ENCODE assay signal across 8 cellular contexts in the genomic region with DNA sequence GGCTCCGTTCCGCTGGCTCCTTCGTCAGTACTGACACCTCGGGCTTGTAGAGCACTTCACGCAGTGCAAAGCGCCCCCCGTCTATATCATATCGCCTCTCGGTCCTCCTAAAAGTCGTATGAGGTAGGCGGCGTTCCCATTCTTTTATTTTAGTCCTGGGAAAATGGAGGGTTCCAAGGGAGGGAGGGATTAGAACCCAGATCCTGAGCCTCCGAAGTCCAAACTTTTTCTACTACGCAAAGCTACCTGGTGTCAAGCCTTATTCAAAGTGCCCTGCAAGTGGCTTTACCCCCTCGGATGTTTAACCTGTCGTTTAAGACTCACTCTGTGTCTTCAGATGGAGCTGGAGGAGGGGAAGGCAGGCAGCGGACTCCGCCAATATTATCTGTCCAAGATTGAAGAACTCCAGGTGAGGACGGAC. TPM values are rescaled to one million over a fixed set of nuclear protein-coding genes. Genes with fewer than 3 reads are reported as not detected.
A peak's percentile ranks its signal among the peaks of the same experiment; 100 is the strongest.
DNase-seq lines count a peak whose midpoint lies in the region; ATAC-seq and TF ChIP-seq lines count a peak whose summit lies in the region.

No MANE protein-coding gene starts in this region.

- H3K27me3 ChIP-seq in sigmoid colon = no peaks in the 10 kb centered on the region

- TF ChIP-seq POLR2A in sigmoid colon (IDR thresholded peaks at IDR 0.05) = no peak

- TF ChIP-seq CTCF in GM12875 (IDR thresholded peaks at IDR 0.05; ENCODE audit: borderline replicate concordance, insufficient read depth, low read depth, low read length) (no peak), fibroblast of pulmonary artery (IDR thresholded peaks at IDR 0.05; ENCODE audit: low read length, missing control alignments) (no peak), sigmoid colon (IDR thresholded peaks at IDR 0.05) (peak in 1 of 4 experiments; percentile 5)

- no peak for ATAC-seq in SK-N-SH treated with all-trans-retinoic acid at 6 μM for 48 hours
- ATAC-seq in HG03571 (IDR thresholded peaks at IDR 0.05; ENCODE audit: unreplicated experiment) = no peak

- TF ChIP-seq EP300 in sigmoid colon (IDR thresholded peaks at IDR 0.05) = no peak

- H3K4me1 ChIP-seq in sigmoid colon = peaks cover 0 to 33% (median 28%) of the 10 kb centered on the region in 4 donors

- peaks cover 54 to 72% (median 65%) of the 10 kb centered on the region in 4 donors for H3K36me3 ChIP-seq in sigmoid colon

- H3K9me3 ChIP-seq in sigmoid colon = no peaks in the 10 kb centered on the region

- H3K27ac ChIP-seq in sigmoid colon = peak overlapping the region; percentile 82 to 92 (median 89)

- DNase-seq in fibroblast of pulmonary artery (ENCODE audit: low read depth) (no peak), sigmoid colon (no peak), head of caudate nucleus (no peak), SHP77 treated with DMSO at 0.1 percent for 48 hours (lab: John Stamatoyannopoulos, UW) (no peak), SIG-M5 (lab: John Stamatoyannopoulos, UW) (no peak)

- H3K4me3 ChIP-seq in GM12875 (ENCODE audit: low read depth, low read length) = peak overlapping the region; percentile 70
- H3K4me3 ChIP-seq in fibroblast of pulmonary artery (replicated peaks; ENCODE audit: low read depth, low read length) = peak overlapping the region; percentile 78
- peak overlapping the region; percentile 51 to 86 (median 68) for H3K4me3 ChIP-seq in sigmoid colon

- 1 to 2% methylated on average over 19 of the region's 19 CpGs for WGBS in sigmoid colon, 2 donors

- intact Hi-C loops in sigmoid colon (cut with DNase I) = loop anchor here (1.0 to 5.0 kb wide), 4 partner anchors 14 to 679 kb away; partner anchors contain the start of genes CEP95, DDX5, MAP3K3 and SMARCD2
- intact Hi-C loops in head of caudate nucleus (cut with DNase I) = loop anchor here (5.0 kb wide), 1 partner anchor 56 kb away; the partner anchor contains the start of genes CCDC47 and DDX42

TF ChIP-seq in SK-N-SH treated with all-trans-retinoic acid at 6 μM for 48 hours, 23 proteins besides CTCF, POLR2A, EP300 and RAD21:
- TF ChIP-seq BACH2 (CRISPR knock-in tag; IDR thresholded peaks at IDR 0.05; ENCODE audit: borderline replicate concordance) (no peak), CSDC2 (CRISPR knock-in tag; IDR thresholded peaks at IDR 0.05) (no peak), ZNF565 (CRISPR knock-in tag; conservative IDR thresholded peaks at IDR 0.05; ENCODE audit: low read depth) (no peak), POU6F1 (CRISPR knock-in tag; IDR thresholded peaks at IDR 0.05; ENCODE audit: borderline replicate concordance, low read depth) (no peak), ZC3H10 (CRISPR knock-in tag; IDR thresholded peaks at IDR 0.05) (no peak), ZFP3 (CRISPR knock-in tag; IDR thresholded peaks at IDR 0.05) (0 out of 2 replicates have a peak, but pooled peaks have one; percentile 1)

RNA-seq across cellular contexts. Expression of gene FTSJ3, which starts 0.3 kb away (rescaled TPM):
- 10 to 100 TPM; 31.0 to 65.8 (median 47.6) TPM for total RNA-seq in sigmoid colon
- polyA plus RNA-seq in sigmoid colon = 10 to 100 TPM in 2 of 3 donors, 1 to 10 TPM in 1; 7.9 to 30.7 (median 10.2) TPM

RNA-seq across cellular contexts. Expression of gene PSMC5, which starts 0.6 kb away (rescaled TPM):
- 100 to 1,000 TPM in 3 of 4 donors, 10 to 100 TPM in 1; 94.2 to 161 (median 113) TPM for total RNA-seq in sigmoid colon
- 100 to 1,000 TPM in 2 of 3 donors, 10 to 100 TPM in 1; 95.7 to 157 (median 130) TPM for polyA plus RNA-seq in sigmoid colon

RNA-seq across cellular contexts. Expression of gene SMARCD2, which starts 14.7 kb away (rescaled TPM):
- total RNA-seq in sigmoid colon = 100 to 1,000 TPM in 2 of 4 donors, 10 to 100 TPM in 2; 79.7 to 122 (median 105) TPM
- polyA plus RNA-seq in sigmoid colon = 10 to 100 TPM; 44.4 to 95.9 (median 50.6) TPM

RNA-seq across cellular contexts. Expression of gene CSH2, which starts 45.7 kb away (rescaled TPM):
- not detected for total RNA-seq in sigmoid colon
- polyA plus RNA-seq in sigmoid colon = not detected

RNA-seq across cellular contexts. Expression of gene DDX42, which starts 53.8 kb away (rescaled TPM):
- total RNA-seq in sigmoid colon = 100 to 1,000 TPM in 2 of 4 donors, 10 to 100 TPM in 2; 82.0 to 136 (median 101) TPM
- 10 to 100 TPM; 30.7 to 62.3 (median 40.8) TPM for polyA plus RNA-seq in sigmoid colon
